In the genomic region with DNA sequence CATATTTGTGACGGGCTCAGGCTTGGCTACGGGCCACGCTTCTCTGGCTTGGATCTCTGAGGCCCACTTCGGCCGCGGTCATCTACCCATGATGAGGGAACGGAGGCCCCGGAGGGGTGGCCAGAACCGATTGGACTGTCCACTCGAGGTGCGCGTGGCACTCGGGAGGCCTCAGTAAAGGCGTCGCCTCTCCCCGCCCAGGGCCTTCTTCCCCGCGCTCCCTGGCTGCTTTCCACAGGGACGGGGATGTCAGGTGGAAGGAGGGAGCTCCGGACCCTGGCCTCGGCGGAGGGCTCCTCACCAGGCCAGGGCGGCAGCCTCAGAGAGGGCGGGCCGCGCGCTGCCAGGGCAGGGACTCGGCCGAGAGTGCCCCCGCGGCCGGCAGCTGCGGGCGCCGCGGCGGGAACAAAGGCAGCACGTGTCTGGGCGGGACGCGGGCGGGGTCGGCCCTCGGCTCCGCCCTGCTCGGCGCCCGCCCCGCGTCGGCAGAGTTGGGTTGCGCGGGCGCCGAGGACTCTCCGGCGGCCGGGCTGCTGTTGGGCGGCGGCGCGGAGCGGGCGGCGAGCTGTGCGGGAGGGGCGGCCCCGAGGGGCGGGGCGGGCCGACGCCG, we compare ENCODE assay signal across 8 cellular contexts. TPM values are rescaled to one million over a fixed set of nuclear protein-coding genes. Genes with fewer than 3 reads are reported as not detected.
DNase-seq lines count a peak whose midpoint lies in the region; ATAC-seq, FAIRE-seq and TF ChIP-seq lines count a peak whose summit lies in the region.

No MANE protein-coding gene starts in this region.

- ATAC-seq in GM21367 (IDR thresholded peaks at IDR 0.05; ENCODE audit: unreplicated experiment) = peak; percentile 35

- DNase-seq in COLO668 (lab: John Stamatoyannopoulos, UW; ENCODE audit: unreplicated experiment) (peak; percentile 85), RCC 7860 (ENCODE audit: low spot score) (peak; percentile 56), activated gamma-delta T cell (lab: John Stamatoyannopoulos, UW) (peak; percentile 60), foreskin melanocyte (peak; percentile 75), neural progenitor cell (ENCODE audit: low spot score) (peak; percentile 93)

- peaks cover 43% of the 10 kb centered on the region for H3F3A ChIP-seq in neural progenitor cell (ENCODE audit: low read depth)

- H3K4me3 ChIP-seq in neural progenitor cell = peak overlapping the region; percentile 50

- peaks cover 43% of the 10 kb centered on the region for H4K20me1 ChIP-seq in neural progenitor cell (ENCODE audit: low read depth)

- H3K9me3 Mint-ChIP-seq in IgD-negative memory B cell (no peaks in the 10 kb centered on the region), neural progenitor cell (no peaks in the 10 kb centered on the region)

- peaks cover 37 to 40% (median 40%) of the 10 kb centered on the region in 3 donors for H3K4me1 Mint-ChIP-seq in IgD-negative memory B cell
- peaks cover 76% of the 10 kb centered on the region for H3K4me1 Mint-ChIP-seq in neural progenitor cell

- H3K79me2 ChIP-seq in neural progenitor cell (ENCODE audit: low read depth) = peaks cover 31% of the 10 kb centered on the region

- H3K4me2 ChIP-seq in neural progenitor cell = peak overlapping the region; percentile 71

- H3K4me3 Mint-ChIP-seq in IgD-negative memory B cell (peak overlapping the region; percentile 72 to 96 (median 84)), neural progenitor cell (peak overlapping the region; percentile 85)

- peak overlapping the region; percentile 42 for H3K9ac ChIP-seq in neural progenitor cell

- FAIRE-seq in RCC 7860 (lab: Jason Lieb, UNC) = no peak

- no peaks in the 10 kb centered on the region for H3K9me3 ChIP-seq in neural progenitor cell (ENCODE audit: low read depth)

- no peaks in the 10 kb centered on the region for H3K36me3 ChIP-seq in neural progenitor cell

- no peak for TF ChIP-seq CTCF in neural progenitor cell (IDR thresholded peaks at IDR 0.05)

- peak overlapping the region; percentile 79 for H2AFZ ChIP-seq in neural progenitor cell (replicated peaks)

- H3K27ac Mint-ChIP-seq in IgD-negative memory B cell = peak overlapping the region; percentile 22 to 93 (median 67)
- peak overlapping the region; percentile 53 for H3K27ac Mint-ChIP-seq in neural progenitor cell

- H3K36me3 Mint-ChIP-seq in IgD-negative memory B cell (peaks cover 1% of the 10 kb centered on the region), neural progenitor cell (peaks cover 24% of the 10 kb centered on the region)

- H3K27me3 Mint-ChIP-seq in IgD-negative memory B cell = no peaks in the 10 kb centered on the region
- H3K27me3 Mint-ChIP-seq in neural progenitor cell (ENCODE audit: insufficient read depth, low read depth) = peaks cover 5% of the 10 kb centered on the region

- no peaks in the 10 kb centered on the region for H3K27me3 ChIP-seq in neural progenitor cell

- H3K27ac ChIP-seq in neural progenitor cell (no peak overlapping the region), temporal lobe (ENCODE audit: low read depth, low read length) (peak overlapping the region; percentile 94)

- peaks cover 54% of the 10 kb centered on the region for H3K4me1 ChIP-seq in neural progenitor cell

RNA-seq across cellular contexts. Expression of gene CDK5R1, which starts 0.6 kb away (rescaled TPM):
- polyA plus RNA-seq in IgD-negative memory B cell = 3.8 TPM
- total RNA-seq in neural progenitor cell (ENCODE audit: low replicate concordance) = 6.9 and 8.8 TPM in 2 replicates
- 224 TPM for total RNA-seq in temporal lobe

RNA-seq across cellular contexts. Expression of gene PSMD11, which starts 41.9 kb away (rescaled TPM):
- 126 TPM for polyA plus RNA-seq in IgD-negative memory B cell
- total RNA-seq in neural progenitor cell (ENCODE audit: low replicate concordance) (74.5 and 101 TPM in 2 replicates), temporal lobe (71.3 TPM)

Comparison
In these comparisons a context has a peak if more than half of its experiments do, and no peak if none do; other contexts are left out.
1. RNA of gene CDK5R1, which starts 0.6 kb away (total RNA-seq): 224 TPM in temporal lobe (single experiment); 6.9 to 8.8 TPM in neural progenitor cell; every median in the first group is over 10 times any median in the second.
2. Peak in every context shown above with its lines, with median percentiles within 50 percentile points of each other: DNase-seq.